Comparison of ENCODE assay signal across 9 cellular contexts in the genomic region with DNA sequence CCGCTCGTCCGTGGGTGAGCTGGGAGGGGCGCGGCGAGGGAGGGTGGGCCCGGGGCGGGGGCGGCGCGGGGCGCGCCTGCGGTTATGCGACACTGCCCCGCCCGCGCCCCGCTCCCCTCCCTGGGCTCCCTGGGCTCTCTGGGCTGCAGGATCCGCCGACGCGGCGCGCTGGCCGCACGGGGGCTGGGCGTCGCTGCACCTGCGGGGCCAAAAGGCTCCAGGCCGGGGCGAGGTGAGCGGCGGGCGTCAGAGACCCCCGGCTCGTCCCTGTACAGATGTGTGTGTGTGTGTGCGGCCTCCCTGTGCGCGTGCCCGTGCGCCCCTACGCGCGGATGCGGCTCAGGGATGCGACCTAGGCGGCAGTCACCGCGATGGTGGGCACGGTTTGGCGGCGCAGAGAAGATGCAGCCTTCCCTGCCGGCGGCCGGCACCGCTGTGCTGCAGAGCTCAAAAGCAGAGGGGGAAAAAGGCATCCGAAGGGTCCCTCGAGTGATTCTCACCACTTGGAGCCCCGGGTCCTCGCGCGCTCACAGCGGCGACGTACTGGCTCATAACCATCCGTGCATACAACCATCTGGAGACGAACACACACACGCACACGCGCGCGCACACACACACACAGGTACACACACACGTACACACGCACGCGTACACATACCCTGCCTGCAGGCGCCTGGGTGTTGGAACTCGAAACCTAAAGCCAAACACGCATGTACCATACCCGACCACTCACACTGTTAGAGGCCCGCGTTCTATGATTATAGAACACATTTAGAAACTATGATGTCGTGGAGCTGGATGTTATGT. TPM values are rescaled to one million over a fixed set of nuclear protein-coding genes. Genes with fewer than 3 reads are reported as not detected.
DNase-seq lines count a peak whose midpoint lies in the region; ATAC-seq, FAIRE-seq and TF ChIP-seq lines count a peak whose summit lies in the region.
"Had no signal": no experiment of that assay in that cellular context is flagged by ENCODE, and none has a peak within 500 bp of the region (broad histone marks: within the 10 kb centered on the region; RNA-seq: fewer than 3 reads in every experiment).

No MANE protein-coding gene starts in this region.

- H3K27ac ChIP-seq in HepG2 (ENCODE audit: extremely low read length, insufficient read depth, low read length) (no peak overlapping the region), right lobe of liver (no peak overlapping the region), aorta (ENCODE audit: low read depth in 1 of 2, low read length in 2 of 2) (no peak overlapping the region)
- no peak overlapping the region for H3K27ac ChIP-seq in effector memory CD4-positive, alpha-beta T cell (ENCODE audit: insufficient read depth, low read length, poor library complexity, severe bottlenecking)

- CTCF ChIA-PET in HepG2 (lab: Yijun Ruan, JAX; ENCODE audit: low intra/inter-chr PET ratio, low total read pairs), result no interaction called here

- peaks cover 2% of the 10 kb centered on the region for H3K36me3 Mint-ChIP-seq in mesothelial cell of epicardium

- H3K79me2 ChIP-seq in HepG2 (ENCODE audit: insufficient read depth, low read length), result no peaks in the 10 kb centered on the region

- ATAC-seq in HepG2 (peak; percentile 64), right lobe of liver (no peak), aorta (ENCODE audit: low FRiP score) (no peak), HG03521 (IDR thresholded peaks at IDR 0.05; ENCODE audit: unreplicated experiment) (no peak), GM18519 (IDR thresholded peaks at IDR 0.05; ENCODE audit: low FRiP score, unreplicated experiment) (no peak)

- no peak for FAIRE-seq in HepG2 (lab: Jason Lieb, UNC)
- FAIRE-seq in bronchial epithelial cell (lab: Jason Lieb, UNC), result no peak

- H3K4me3 Mint-ChIP-seq in mesothelial cell of epicardium, result peak overlapping the region; percentile 80

- 89% methylated on average over 30 of the region's 84 CpGs for WGBS in HepG2 (ENCODE audit: low lambda C conversion rate)
- 35% methylated on average over 3 of the region's 84 CpGs for WGBS in right lobe of liver (ENCODE audit: insufficient coverage, low coverage, low lambda C conversion rate, missing lambda C conversion rate)
- 12 to 17% methylated on average over 58 to 84 of the region's 84 CpGs for WGBS in aorta, 2 donors

- H3K9ac ChIP-seq in HepG2 (ENCODE audit: insufficient read depth, low read depth, low read length), result no peak overlapping the region

- H3K27me3 Mint-ChIP-seq in mesothelial cell of epicardium (ENCODE audit: low read depth), result peaks cover 51% of the 10 kb centered on the region

- BruUV-seq in HepG2 (replicated peaks; lab: Mats Ljungman, UMichigan), result no TSS peak

- H2AFZ ChIP-seq in HepG2 (ENCODE audit: low read length), result no peak overlapping the region

- peak overlapping the region; percentile 58 for H3K4me2 ChIP-seq in HepG2 (ENCODE audit: low read depth, low read length)

- no peaks in the 10 kb centered on the region for H3K9me3 Mint-ChIP-seq in mesothelial cell of epicardium

- H3K36me3 ChIP-seq in HepG2 (replicated peaks in 1 of 2; ENCODE audit: control insufficient read depth in 1 of 2, insufficient read depth in 2 of 2, low read length in 2 of 2), result no peaks in the 10 kb centered on the region
- H3K36me3 ChIP-seq in right lobe of liver, result no peaks in the 10 kb centered on the region
- no peaks in the 10 kb centered on the region for H3K36me3 ChIP-seq in bronchial epithelial cell (ENCODE audit: control insufficient read depth, insufficient read depth, low read length)
- no peaks in the 10 kb centered on the region for H3K36me3 ChIP-seq in aorta (ENCODE audit: control insufficient read depth in 1 of 2, insufficient read depth in 2 of 2, low read length in 1 of 2)
- no peaks in the 10 kb centered on the region for H3K36me3 ChIP-seq in effector memory CD4-positive, alpha-beta T cell (ENCODE audit: control insufficient read depth, insufficient read depth, low read length)

- H3K27me3 ChIP-seq in HepG2 (ENCODE audit: control insufficient read depth in 1 of 2, insufficient read depth in 2 of 2, low read length in 2 of 2) (peaks cover 6 to 54% of the 10 kb centered on the region in 2 experiments; a peak in 4 of 5 replicates), right lobe of liver (no peaks in the 10 kb centered on the region), bronchial epithelial cell (ENCODE audit: control insufficient read depth, insufficient read depth, low read length) (peaks cover 20% of the 10 kb centered on the region), aorta (ENCODE audit: control insufficient read depth in 1 of 2, insufficient read depth in 2 of 2, low read length in 1 of 2) (no peaks in the 10 kb centered on the region)
- peaks cover 5% of the 10 kb centered on the region for H3K27me3 ChIP-seq in effector memory CD4-positive, alpha-beta T cell (replicated peaks; ENCODE audit: control insufficient read depth, insufficient read depth, low read length, poor library complexity, severe bottlenecking)

- H3K27ac Mint-ChIP-seq in mesothelial cell of epicardium, result peak overlapping the region; percentile 63

- no peak for TF ChIP-seq RAD21 in HepG2 (CRISPR knock-in tag; IDR thresholded peaks at IDR 0.05)

- H4K20me1 ChIP-seq in HepG2 (ENCODE audit: insufficient read depth, low read length), result no peaks in the 10 kb centered on the region

- TF ChIP-seq EP300 in HepG2 (IDR thresholded peaks at IDR 0.05; ENCODE audit: low read depth in 2 of 2, low read length in 2 of 2) (no peak), HepG2 (CRISPR knock-in tag; IDR thresholded peaks at IDR 0.05; ENCODE audit: borderline replicate concordance) (no peak)

- TF ChIP-seq CTCF in HepG2 (CRISPR knock-in tag; IDR thresholded peaks at IDR 0.05) (no peak), right lobe of liver (IDR thresholded peaks at IDR 0.05) (no peak), bronchial epithelial cell (IDR thresholded peaks at IDR 0.05; ENCODE audit: insufficient read depth, low read length, severe bottlenecking) (no peak), mesothelial cell of epicardium (IDR thresholded peaks at IDR 0.05; ENCODE audit: unreplicated experiment) (no peak)

- H3K9me3 ChIP-seq in HepG2 (ENCODE audit: low read length) (no peaks in the 10 kb centered on the region), right lobe of liver (no peaks in the 10 kb centered on the region), aorta (ENCODE audit: control insufficient read depth, low read length) (no peaks in the 10 kb centered on the region)
- H3K9me3 ChIP-seq in effector memory CD4-positive, alpha-beta T cell (ENCODE audit: control insufficient read depth, low read length), result no peaks in the 10 kb centered on the region

- DNase-seq in HepG2 (ENCODE audit: low spot score) (no peak), right lobe of liver (no peak), bronchial epithelial cell (ENCODE audit: low read depth) (no peak), mesothelial cell of epicardium (ENCODE audit: low spot score in 2 of 2, unreplicated experiment in 2 of 2) (peak; percentile 31 to 55), aorta (no peak)
- DNase-seq in effector memory CD4-positive, alpha-beta T cell, result no peak
- DNase-seq: stimulated activated CD4-positive, alpha-beta T cell treated with anti-CD3 and anti-CD28 coated beads, Interleukin-1b, Interleukin-23, amount 100 ng/mL, for 48 hours had no signal

- peaks cover 8% of the 10 kb centered on the region; the same call in 1 of the 2 replicates for H3K4me1 ChIP-seq in HepG2 (ENCODE audit: insufficient read depth, low read length)
- no peaks in the 10 kb centered on the region for H3K4me1 ChIP-seq in right lobe of liver
- no peaks in the 10 kb centered on the region for H3K4me1 ChIP-seq in aorta (ENCODE audit: control insufficient read depth in 1 of 2, insufficient read depth in 2 of 2, low read length in 2 of 2)
- H3K4me1 ChIP-seq in effector memory CD4-positive, alpha-beta T cell (ENCODE audit: control insufficient read depth, insufficient read depth, low read length, poor library complexity, severe bottlenecking), result peaks cover 6% of the 10 kb centered on the region

- POLR2A ChIA-PET in HepG2 (lab: Yijun Ruan, JAX), result no interaction called here

- no peak for TF ChIP-seq POLR2A in HepG2 (IDR thresholded peaks at IDR 0.05; ENCODE audit: insufficient read depth in 1 of 2, low read depth in 2 of 2, low read length in 2 of 2)
- no peak for TF ChIP-seq POLR2A in right lobe of liver (IDR thresholded peaks at IDR 0.05)

- in situ Hi-C loops in HepG2 (cut with HindIII; ENCODE audit: extremely low pct_ligation_motif_present, low pct_unique_long_range_greater_than_20kb), result no loop called here

- peaks cover 42% of the 10 kb centered on the region for H3K4me1 Mint-ChIP-seq in mesothelial cell of epicardium

- intact Hi-C loops in HepG2 (cut with micrococcal nuclease; ENCODE audit: unreplicated experiment), result no loop called here
- intact Hi-C loops in right lobe of liver (cut with DNase I), result no loop called here
- intact Hi-C loops in aorta (cut with DNase I), result no loop called here

- peak overlapping the region; percentile 22 to 58 (median 40); a peak in 4 of 6 replicates for H3K4me3 ChIP-seq in HepG2 (replicated peaks in 1 of 3; ENCODE audit: insufficient read depth in 1 of 3, low read depth in 2 of 3, low read length in 3 of 3)
- H3K4me3 ChIP-seq in right lobe of liver, result peak overlapping the region in 1 of 3 donors; percentile 13
- H3K4me3 ChIP-seq in bronchial epithelial cell (ENCODE audit: low read depth, low read length), result peak overlapping the region; percentile 18
- peak overlapping the region; percentile 32 to 44 for H3K4me3 ChIP-seq in aorta (ENCODE audit: low read length in 2 of 2)
- no peak overlapping the region for H3K4me3 ChIP-seq in effector memory CD4-positive, alpha-beta T cell (ENCODE audit: insufficient read depth, low read depth, low read length, poor library complexity, severe bottlenecking)

RNA-seq across cellular contexts. Expression of a gene that starts 0.7 kb away (rescaled TPM):
- 0.09 TPM in 1 of 2 replicates, not detected in the other for total RNA-seq in HepG2 (2016; rRNA removed; fragmentation: Illumina TruSeq; extraction: Trizol)
- total RNA-seq in HepG2 (2016; cell fraction: cytosol; rRNA removed; fragmentation: Illumina TruSeq; extraction: Trizol; ENCODE audit: low read depth), result not detected in 2 replicates
- total RNA-seq in HepG2 (2016; cell fraction: insoluble cytoplasmic fraction; rRNA removed; fragmentation: Illumina TruSeq; extraction: Trizol), result not detected in 2 replicates
- not detected in 2 replicates for total RNA-seq in HepG2 (2016; cell fraction: membrane; rRNA removed; fragmentation: Illumina TruSeq; extraction: Trizol)
- 0.06 and 0.16 TPM in 2 replicates for total RNA-seq in HepG2 (2016; cell fraction: nucleus; rRNA removed; fragmentation: Illumina TruSeq; extraction: Trizol)
- polyA plus RNA-seq in HepG2 (2011; rRNA removed), result 0.12 TPM in 1 of 2 replicates, not detected in the other
- 0.01 and 0.03 TPM in 2 replicates for polyA plus RNA-seq in HepG2 (2011; cell fraction: cytosol; rRNA removed)
- 0.02 TPM in 1 of 2 replicates, not detected in the other for polyA plus RNA-seq in HepG2 (2011; cell fraction: nucleus; rRNA removed)
- polyA plus RNA-seq in HepG2 (2012), result not detected in 2 replicates
- not detected in 2 replicates for polyA plus RNA-seq in HepG2 (2016; cell fraction: cytosol; fragmentation: Illumina TruSeq; extraction: Trizol; ENCODE audit: low read depth)
- not detected in 2 replicates for polyA plus RNA-seq in HepG2 (2016; cell fraction: insoluble cytoplasmic fraction; fragmentation: Illumina TruSeq; extraction: Trizol; ENCODE audit: low read depth)
- not detected in 2 replicates for polyA plus RNA-seq in HepG2 (2016; cell fraction: membrane; fragmentation: Illumina TruSeq; extraction: Trizol; ENCODE audit: low read depth)
- not detected in 2 replicates for polyA plus RNA-seq in HepG2 (2016; cell fraction: nucleus; fragmentation: Illumina TruSeq; extraction: Trizol; ENCODE audit: insufficient read depth, low read depth)
- polyA minus RNA-seq in HepG2 (2011; rRNA and poly(A)+ RNA removed; ENCODE audit: low replicate concordance), result 0.02 TPM in 1 of 2 replicates, not detected in the other
- not detected in 2 replicates for polyA minus RNA-seq in HepG2 (2011; cell fraction: cytosol; rRNA and poly(A)+ RNA removed)
- 0.12 TPM in 1 of 2 replicates, not detected in the other for polyA minus RNA-seq in HepG2 (2011; cell fraction: nucleus; rRNA and poly(A)+ RNA removed)
- total RNA-seq in right lobe of liver, result not detected
- not detected in 2 replicates for total RNA-seq in bronchial epithelial cell
- 35.8 to 39.1 TPM (median 35.9 TPM) in 3 replicates for total RNA-seq in mesothelial cell of epicardium
- total RNA-seq in aorta, result under 1 TPM; 0.24 to 0.29 TPM
- under 1 TPM in 1 of 2 donors, not detected in 1; 0.13 TPM for polyA plus RNA-seq in aorta

Comparison
In these comparisons a context has a peak if more than half of its experiments do, and no peak if none do; other contexts are left out.
1. DNase-seq: peak in mesothelial cell of epicardium (2 of 2); none in HepG2 (single experiment), right lobe of liver (0 of 3), bronchial epithelial cell (single experiment), aorta (0 of 2) and effector memory CD4-positive, alpha-beta T cell (0 of 3).
2. RNA of a gene that starts 0.7 kb away (total RNA-seq): 35.8 to 39.1 TPM in mesothelial cell of epicardium; 0.24 to 0.29 TPM in aorta, 0.06 to 0.16 TPM in HepG2, not detected in right lobe of liver and not detected in bronchial epithelial cell; every median in the first group is over 10 times any median in the second.